30 cellular contexts compared by ENCODE assay signal in the genomic region with DNA sequence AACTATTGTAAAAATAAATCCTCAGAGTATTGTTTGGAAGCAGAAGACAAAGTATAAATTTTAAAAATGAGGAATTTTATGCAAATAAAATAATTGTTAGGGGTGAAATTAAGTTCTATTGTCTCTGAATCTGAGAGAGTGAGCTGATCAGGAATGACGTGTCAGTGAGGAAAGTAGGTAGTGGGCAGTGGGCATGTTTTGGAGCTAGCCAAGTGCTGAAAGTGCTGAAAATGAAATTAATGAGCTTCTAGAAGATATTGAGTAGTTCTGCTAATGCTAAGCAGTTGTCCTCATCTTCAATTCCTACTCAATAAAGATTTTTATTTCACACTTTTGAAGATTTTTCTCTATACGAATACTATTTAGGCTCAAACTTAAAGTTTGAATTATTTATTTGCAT.
"Had no signal": no experiment of that assay in that cellular context is flagged by ENCODE, and none has a peak within 500 bp of the region (broad histone marks: within the 10 kb centered on the region; RNA-seq: fewer than 3 reads in every experiment).

No MANE protein-coding gene starts in this region.

- H3K4me3 Mint-ChIP-seq: dendritic cell treated with granulocyte-macrophage colony-stimulating factor and Interleukin-4, amounts not matched to agents 40 ng/mL and 50 ng/mL, for 4 days; endodermal cell; immature natural killer cell; natural killer cell; neural crest cell; stimulated activated naive B cell treated with anti-CD40 and anti-IgM and Interleukin-4, amounts not matched to agents 10 μg/mL and 1 μg/mL and 100 μg/mL, for 72 hours; stimulated activated naive CD8-positive, alpha-beta T cell treated with anti-CD3 and anti-CD28 coated beads, Interleukin-15, Interleukin-2, amounts not matched to agents 100 ng/mL and 50 ng/mL, for 24 hours had no signal

- H3K4me1 ChIP-seq: colonic mucosa, gastrocnemius medialis, lower lobe of right lung, parathyroid adenoma, right lobe of liver, tibial nerve, upper lobe of left lung had no signal

- H3K27me3 Mint-ChIP-seq: dendritic cell treated with granulocyte-macrophage colony-stimulating factor and Interleukin-4, amounts not matched to agents 40 ng/mL and 50 ng/mL, for 4 days; progenitor cell of endocrine pancreas; stimulated activated naive B cell treated with anti-CD40 and anti-IgM and Interleukin-4, amounts not matched to agents 10 μg/mL and 1 μg/mL and 100 μg/mL, for 72 hours; stimulated activated naive CD8-positive, alpha-beta T cell treated with anti-CD3 and anti-CD28 coated beads, Interleukin-15, Interleukin-2, amounts not matched to agents 100 ng/mL and 50 ng/mL, for 24 hours had no signal

- FAIRE-seq: small intestine, urothelium cell line had no signal

- H3K4me3 ChIP-seq: colonic mucosa, gastrocnemius medialis, lower lobe of right lung, right lobe of liver, thoracic aorta, tibial nerve, upper lobe of left lung had no signal

- H3K27ac Mint-ChIP-seq: dendritic cell treated with granulocyte-macrophage colony-stimulating factor and Interleukin-4, amounts not matched to agents 40 ng/mL and 50 ng/mL, for 4 days; endodermal cell; immature natural killer cell; natural killer cell; progenitor cell of endocrine pancreas; stimulated activated naive B cell treated with anti-CD40 and anti-IgM and Interleukin-4, amounts not matched to agents 10 μg/mL and 1 μg/mL and 100 μg/mL, for 72 hours; stimulated activated naive CD8-positive, alpha-beta T cell treated with anti-CD3 and anti-CD28 coated beads, Interleukin-15, Interleukin-2, amounts not matched to agents 100 ng/mL and 50 ng/mL, for 24 hours had no signal

- DNase-seq: colonic mucosa; effector CD8-positive, alpha-beta T cell; endodermal cell; foreskin fibroblast; gastrocnemius medialis; head of caudate nucleus; immature natural killer cell; islet precursor cell; kidney glomerular epithelial cell; left colon; left ventricle myocardium superior; lower lobe of right lung; natural killer cell; right lobe of liver; small intestine; stimulated activated CD4-positive, alpha-beta T cell treated with anti-CD3 and anti-CD28 coated beads, Interleukin-15, amount 100 ng/mL, for 24 hours; stimulated activated CD4-positive, alpha-beta T cell treated with anti-CD3 and anti-CD28 coated beads, Interleukin-2, amount 100 ng/mL, for 48 hours; stimulated activated naive B cell treated with anti-CD40 and anti-IgM and Interleukin-4, amounts not matched to agents 10 μg/mL and 1 μg/mL and 100 μg/mL, for 72 hours; upper lobe of left lung had no signal

- H3K27ac ChIP-seq: colonic mucosa, epithelial cell of prostate, gastrocnemius medialis, lower lobe of right lung, neutrophil, parathyroid adenoma, right lobe of liver, thoracic aorta, tibial nerve, upper lobe of left lung had no signal

- H3K27me3 ChIP-seq: colonic mucosa, gastrocnemius medialis, neutrophil, right lobe of liver, tibial nerve, upper lobe of left lung had no signal

- H3K9ac ChIP-seq: parathyroid adenoma had no signal

- H3K79me2 ChIP-seq: parathyroid adenoma had no signal

- ATAC-seq: esophagus mucosa; gastrocnemius medialis; left colon; left ventricle myocardium superior; lower lobe of right lung; natural killer cell; right lobe of liver; stimulated activated naive B cell treated with anti-CD40 and anti-IgM and Interleukin-4, amounts not matched to agents 10 μg/mL and 1 μg/mL and 100 μg/mL, for 72 hours had no signal

- H3K4me1 Mint-ChIP-seq: endodermal cell; immature natural killer cell; natural killer cell; neural crest cell; stimulated activated naive B cell treated with anti-CD40 and anti-IgM and Interleukin-4, amounts not matched to agents 10 μg/mL and 1 μg/mL and 100 μg/mL, for 72 hours had no signal

- H3K36me3 Mint-ChIP-seq: immature natural killer cell; stimulated activated naive B cell treated with anti-CD40 and anti-IgM and Interleukin-4, amounts not matched to agents 10 μg/mL and 1 μg/mL and 100 μg/mL, for 72 hours had no signal

- H2AFZ ChIP-seq: parathyroid adenoma had no signal

- H3K9me3 Mint-ChIP-seq: dendritic cell treated with granulocyte-macrophage colony-stimulating factor and Interleukin-4, amounts not matched to agents 40 ng/mL and 50 ng/mL, for 4 days; endodermal cell; neural crest cell; stimulated activated naive CD8-positive, alpha-beta T cell treated with anti-CD3 and anti-CD28 coated beads, Interleukin-15, Interleukin-2, amounts not matched to agents 100 ng/mL and 50 ng/mL, for 24 hours had no signal

- H3K36me3 ChIP-seq: colonic mucosa, gastrocnemius medialis, lower lobe of right lung, neutrophil, right lobe of liver, thoracic aorta, tibial nerve, upper lobe of left lung had no signal

- H3K9me3 ChIP-seq: colonic mucosa, gastrocnemius medialis, lower lobe of right lung, neutrophil, right lobe of liver, thoracic aorta, tibial nerve, upper lobe of left lung had no signal
